In the genomic region with DNA sequence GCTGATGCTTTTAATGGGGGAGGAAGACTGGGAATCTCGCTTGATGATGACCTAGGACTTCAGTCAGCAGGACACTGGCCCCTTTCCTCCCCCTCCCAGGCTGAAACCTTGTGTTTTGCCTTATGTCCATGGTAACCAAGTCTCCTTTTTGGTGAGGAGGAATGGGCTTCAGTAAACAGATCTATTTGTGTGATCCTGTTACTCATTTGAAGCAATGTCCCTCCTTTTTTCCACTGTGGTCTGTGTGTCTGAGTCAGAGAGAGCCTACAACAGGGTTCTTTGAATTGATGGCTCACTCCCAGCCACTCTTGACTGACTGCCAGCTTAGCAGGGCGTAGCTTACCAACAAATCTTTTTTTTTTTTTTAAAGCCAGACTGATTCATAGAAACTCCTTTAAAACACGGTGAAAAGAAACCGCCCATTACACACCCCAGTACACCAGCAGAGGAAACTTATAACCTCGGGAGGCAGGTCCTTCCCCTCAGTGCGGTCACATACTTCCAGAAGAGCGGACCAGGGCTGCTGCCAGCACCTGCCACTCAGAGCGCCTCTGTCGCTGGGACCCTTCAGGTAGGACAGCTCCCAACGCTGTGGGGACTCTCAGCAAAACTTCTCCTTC, we compare ENCODE assay signal across 8 cellular contexts. TPM values are rescaled to one million over a fixed set of nuclear protein-coding genes. Genes with fewer than 3 reads are reported as not detected.
DNase-seq lines count a peak whose midpoint lies in the region; ATAC-seq and TF ChIP-seq lines count a peak whose summit lies in the region.

A gene with protein sequence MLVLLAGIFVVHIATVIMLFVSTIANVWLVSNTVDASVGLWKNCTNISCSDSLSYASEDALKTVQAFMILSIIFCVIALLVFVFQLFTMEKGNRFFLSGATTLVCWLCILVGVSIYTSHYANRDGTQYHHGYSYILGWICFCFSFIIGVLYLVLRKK (plus strand): TSS at position 425 of the 620 bp plus-strand sequence. CDS start 14,785 bp downstream, outside the sequence.

- peak within 1 kb of the TSS; percentile 84 for H3K4me3 Mint-ChIP-seq in osteocyte (ENCODE audit: unreplicated experiment)

- no peaks in the 10 kb centered on the region for H3K36me3 Mint-ChIP-seq in osteocyte (ENCODE audit: unreplicated experiment)

- no peaks in the 10 kb centered on the region for H3K9me3 Mint-ChIP-seq in osteocyte (ENCODE audit: unreplicated experiment)

- peaks cover 73% of the 10 kb centered on the region for H3K4me1 Mint-ChIP-seq in osteocyte (ENCODE audit: unreplicated experiment)

- H3K27me3 Mint-ChIP-seq in osteocyte (ENCODE audit: unreplicated experiment), result no peaks in the 10 kb centered on the region

- DNase-seq in NCI-H345 (lab: John Stamatoyannopoulos, UW) (peak; percentile 4), NCI-H345 treated with DMSO at 0.1 percent for 48 hours (lab: John Stamatoyannopoulos, UW; ENCODE audit: unreplicated experiment) (no peak), RPMI8226 (peak; percentile 84), fibroblast of the aortic adventitia (ENCODE audit: low read depth) (peak; percentile 100), osteocyte (ENCODE audit: extremely low spot score, unreplicated experiment) (peak; percentile 94)
- peak; percentile 72 for DNase-seq in activated effector memory CD4-positive, alpha-beta T cell treated with Interleukin-2 at 50 U/mL for 16 hours

- H3K27ac ChIP-seq in temporal lobe (ENCODE audit: low read depth, low read length), result peak within 1 kb of the TSS; percentile 86

- H3K4me3 ChIP-seq in fibroblast of the aortic adventitia (ENCODE audit: low read depth, low read length), result peak within 1 kb of the TSS; percentile 97

- ATAC-seq in HG03064 (IDR thresholded peaks at IDR 0.05; ENCODE audit: low read depth, unreplicated experiment), result peak; percentile 84

- TF ChIP-seq CTCF in fibroblast of the aortic adventitia (IDR thresholded peaks at IDR 0.05; ENCODE audit: insufficient read depth, low read length) (no peak), osteocyte (IDR thresholded peaks at IDR 0.05) (no peak)

- peak within 1 kb of the TSS; percentile 95 for H3K27ac Mint-ChIP-seq in osteocyte (ENCODE audit: unreplicated experiment)

RNA-seq across cellular contexts. Expression of the gene that starts here (rescaled TPM):
- 19.1 and 244 TPM in 2 replicates for total RNA-seq in fibroblast of the aortic adventitia (ENCODE audit: low replicate concordance)
- total RNA-seq in osteocyte, result 163 and 170 TPM in 2 replicates
- total RNA-seq in temporal lobe, result 5.2 TPM
